In genomic region chr3:194556086-194557056, GRCh38 we compare ENCODE assay signal across 9 cellular contexts.
DNase-seq lines count a peak whose midpoint lies in the region; ATAC-seq and TF ChIP-seq lines count a peak whose summit lies in the region.
"Had no signal": no experiment of that assay in that cellular context is flagged by ENCODE, and none has a peak within 500 bp of the region (broad histone marks: within the 10 kb centered on the region; RNA-seq: fewer than 3 reads in every experiment).

No MANE protein-coding gene starts in this region.

- no TSS peak for BruUV-seq in PC-3 (replicated peaks; lab: Mats Ljungman, UMichigan)

- POLR2A ChIA-PET in PC-3 (lab: Charles Lee; ENCODE audit: unreplicated experiment) = no interaction called here

- H4K20me1 ChIP-seq in GM23248 (ENCODE audit: insufficient read depth) = no peaks in the 10 kb centered on the region
- no peaks in the 10 kb centered on the region for H4K20me1 ChIP-seq in PC-3 (ENCODE audit: low read length)

- H3K27me3 Mint-ChIP-seq in endothelial cell (ENCODE audit: unreplicated experiment) = no peaks in the 10 kb centered on the region

- H3K27me3 ChIP-seq in GM23248 (replicated peaks; ENCODE audit: insufficient read depth) (no peaks in the 10 kb centered on the region), PC-3 (ENCODE audit: low read length) (no peaks in the 10 kb centered on the region)

- TF ChIP-seq CTCF in PC-3 (conservative IDR thresholded peaks at IDR 0.05; ENCODE audit: low read depth, low read length) (no peak), choroid plexus epithelial cell (conservative IDR thresholded peaks at IDR 0.05; ENCODE audit: low read depth, low read length) (no peak), endothelial cell (IDR thresholded peaks at IDR 0.05; ENCODE audit: unreplicated experiment) (no peak)

- no peaks in the 10 kb centered on the region for H3K36me3 Mint-ChIP-seq in endothelial cell (ENCODE audit: low read depth, unreplicated experiment)

- H3K36me3 ChIP-seq in GM23248 (ENCODE audit: low read depth) (no peaks in the 10 kb centered on the region), PC-3 (ENCODE audit: low read depth, low read length) (no peaks in the 10 kb centered on the region)

- no peaks in the 10 kb centered on the region for H3K4me1 Mint-ChIP-seq in endothelial cell (ENCODE audit: unreplicated experiment)

- no peak overlapping the region for H3K4me3 Mint-ChIP-seq in endothelial cell (ENCODE audit: unreplicated experiment)

- H3K4me3 ChIP-seq in GM23248 (no peak overlapping the region), PC-3 (ENCODE audit: low read length) (no peak overlapping the region), choroid plexus epithelial cell (ENCODE audit: low read depth, low read length) (peak overlapping the region; percentile 12)

- CTCF ChIA-PET in PC-3 (lab: Charles Lee) = interaction anchor here (0.9 to 1.0 kb wide), 2 partner anchors 19 to 84 kb away, joined by 3 read pairs; no protein-coding TSS in a partner anchor

- in situ Hi-C loops in GM23248 (cut with MboI) = no loop called here

- no peak overlapping the region for H3K4me2 ChIP-seq in GM23248 (ENCODE audit: unreplicated experiment)
- peak overlapping the region; percentile 58 for H3K4me2 ChIP-seq in PC-3 (ENCODE audit: low read length)

- ATAC-seq in PC-3 = peak; percentile 65
- ATAC-seq in sciatic nerve = peak; percentile 28
- no peak for ATAC-seq in GM21423 (IDR thresholded peaks at IDR 0.05; ENCODE audit: unreplicated experiment)

- no peak overlapping the region for H3K27ac Mint-ChIP-seq in endothelial cell (ENCODE audit: unreplicated experiment)

- 77 to 81% methylated on average over 13 of the region's 13 CpGs for WGBS in GM23248 (ENCODE audit: low coverage in 1 of 2, low lambda C conversion rate in 2 of 2, missing lambda C conversion rate in 2 of 2), 2 experiments

- H3K9me3 ChIP-seq in GM23248 (ENCODE audit: low read depth) (no peaks in the 10 kb centered on the region), PC-3 (ENCODE audit: low read length) (no peaks in the 10 kb centered on the region)

- H3K9ac ChIP-seq in GM23248 (no peak overlapping the region), PC-3 (ENCODE audit: low read length) (no peak overlapping the region)

- H3K27ac ChIP-seq in GM23248 = no peak overlapping the region
- H3K27ac ChIP-seq in PC-3 (ENCODE audit: low read length) = peak overlapping the region; percentile 4; the same call in 1 of the 2 replicates
- H3K27ac ChIP-seq: epithelial cell of prostate had no signal

- no peaks in the 10 kb centered on the region for H3K9me3 Mint-ChIP-seq in endothelial cell (ENCODE audit: unreplicated experiment)

- peaks cover 10% of the 10 kb centered on the region for H3F3A ChIP-seq in GM23248 (ENCODE audit: insufficient read depth)
- no peaks in the 10 kb centered on the region for H3F3A ChIP-seq in PC-3 (ENCODE audit: low read length, unreplicated experiment)

- H3K9me2 ChIP-seq in GM23248 (ENCODE audit: insufficient read depth) = no peaks in the 10 kb centered on the region
- H3K9me2 ChIP-seq in PC-3 (replicated peaks; ENCODE audit: low read length) = no peaks in the 10 kb centered on the region

- H2AFZ ChIP-seq in GM23248 (peak overlapping the region; percentile 27; the same call in 1 of the 2 replicates), PC-3 (ENCODE audit: low read length) (peak overlapping the region; percentile 60)

- DNase-seq in GM23248 = peak; percentile 34
- peak; percentile 17 for DNase-seq in PC-3
- DNase-seq in choroid plexus epithelial cell (ENCODE audit: low read depth) = peak; percentile 42
- no peak for DNase-seq in sciatic nerve (ENCODE audit: low spot score)
- DNase-seq in hypothalamus (lab: John Stamatoyannopoulos, UW) = no peak
- DNase-seq in endothelial cell (ENCODE audit: low spot score) = no peak
- DNase-seq: SIG-M5 had no signal

- intact Hi-C loops in PC-3 (cut with micrococcal nuclease) = no loop called here
- intact Hi-C loops in sciatic nerve (cut with DNase I) = no loop called here

- H3K4me1 ChIP-seq in GM23248 (ENCODE audit: insufficient read depth) (peaks cover 19% of the 10 kb centered on the region), PC-3 (ENCODE audit: insufficient read depth, low read length) (peaks cover 9% of the 10 kb centered on the region)

- H3K79me2 ChIP-seq in GM23248 (ENCODE audit: insufficient read depth) (no peaks in the 10 kb centered on the region), PC-3 (ENCODE audit: low read length) (no peaks in the 10 kb centered on the region)

Comparison
In these comparisons a context has a peak if more than half of its experiments do, and no peak if none do; other contexts are left out.
1. DNase-seq: peak in GM23248 (single experiment), PC-3 (single experiment) and choroid plexus epithelial cell (single experiment); none in sciatic nerve (single experiment), hypothalamus (0 of 51) and endothelial cell (single experiment).